1 cellular context compared by ENCODE assay signal in the genomic region with DNA sequence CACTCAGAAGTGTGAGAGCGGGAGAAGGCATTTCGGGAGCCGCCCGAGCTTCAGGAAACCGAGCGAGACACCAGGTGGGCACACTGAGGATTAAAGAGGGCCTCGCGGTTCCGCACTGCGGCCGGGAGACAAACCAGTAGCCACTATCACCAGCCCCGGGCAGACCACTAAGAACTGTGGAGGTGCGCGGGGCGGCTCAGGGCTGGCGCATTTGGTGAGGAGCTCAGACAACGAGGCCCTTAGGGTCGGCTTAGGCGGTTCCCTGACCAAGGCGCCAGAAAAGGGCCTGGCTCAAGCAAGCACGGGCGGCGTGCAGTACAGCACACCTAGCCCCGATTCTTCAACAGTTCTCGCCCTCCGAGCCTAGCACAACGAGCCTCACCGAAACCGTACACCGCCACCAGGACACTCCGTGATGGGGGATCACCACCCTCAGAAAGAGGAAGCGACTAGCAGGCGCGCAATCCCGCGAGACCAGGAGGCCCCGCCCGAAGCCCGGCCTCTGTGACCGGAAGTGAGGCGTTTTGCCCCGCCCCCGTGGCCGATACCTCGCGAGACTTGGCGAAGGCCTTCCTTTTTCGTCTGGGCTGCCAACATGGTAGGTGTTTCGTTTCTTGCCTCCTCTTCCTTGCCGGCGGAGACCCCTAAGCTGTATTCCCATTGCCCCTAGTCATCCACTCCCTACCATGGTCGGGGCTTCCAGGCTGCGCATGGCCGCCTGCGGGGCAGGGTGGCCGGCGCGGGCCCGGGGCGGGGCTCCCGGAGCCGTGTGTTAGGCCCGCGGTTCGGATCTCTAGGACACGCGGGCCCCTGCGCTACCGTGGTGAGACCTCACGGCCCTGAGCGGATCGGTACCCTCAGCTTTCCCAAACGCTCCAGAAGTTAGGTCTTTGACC.
TF ChIP-seq lines count a peak whose summit lies in the region.

A gene (plus strand): TSS at position 574 of the 896 bp plus-strand sequence. CDS start 22 bp downstream, at position 596.
A gene with protein sequence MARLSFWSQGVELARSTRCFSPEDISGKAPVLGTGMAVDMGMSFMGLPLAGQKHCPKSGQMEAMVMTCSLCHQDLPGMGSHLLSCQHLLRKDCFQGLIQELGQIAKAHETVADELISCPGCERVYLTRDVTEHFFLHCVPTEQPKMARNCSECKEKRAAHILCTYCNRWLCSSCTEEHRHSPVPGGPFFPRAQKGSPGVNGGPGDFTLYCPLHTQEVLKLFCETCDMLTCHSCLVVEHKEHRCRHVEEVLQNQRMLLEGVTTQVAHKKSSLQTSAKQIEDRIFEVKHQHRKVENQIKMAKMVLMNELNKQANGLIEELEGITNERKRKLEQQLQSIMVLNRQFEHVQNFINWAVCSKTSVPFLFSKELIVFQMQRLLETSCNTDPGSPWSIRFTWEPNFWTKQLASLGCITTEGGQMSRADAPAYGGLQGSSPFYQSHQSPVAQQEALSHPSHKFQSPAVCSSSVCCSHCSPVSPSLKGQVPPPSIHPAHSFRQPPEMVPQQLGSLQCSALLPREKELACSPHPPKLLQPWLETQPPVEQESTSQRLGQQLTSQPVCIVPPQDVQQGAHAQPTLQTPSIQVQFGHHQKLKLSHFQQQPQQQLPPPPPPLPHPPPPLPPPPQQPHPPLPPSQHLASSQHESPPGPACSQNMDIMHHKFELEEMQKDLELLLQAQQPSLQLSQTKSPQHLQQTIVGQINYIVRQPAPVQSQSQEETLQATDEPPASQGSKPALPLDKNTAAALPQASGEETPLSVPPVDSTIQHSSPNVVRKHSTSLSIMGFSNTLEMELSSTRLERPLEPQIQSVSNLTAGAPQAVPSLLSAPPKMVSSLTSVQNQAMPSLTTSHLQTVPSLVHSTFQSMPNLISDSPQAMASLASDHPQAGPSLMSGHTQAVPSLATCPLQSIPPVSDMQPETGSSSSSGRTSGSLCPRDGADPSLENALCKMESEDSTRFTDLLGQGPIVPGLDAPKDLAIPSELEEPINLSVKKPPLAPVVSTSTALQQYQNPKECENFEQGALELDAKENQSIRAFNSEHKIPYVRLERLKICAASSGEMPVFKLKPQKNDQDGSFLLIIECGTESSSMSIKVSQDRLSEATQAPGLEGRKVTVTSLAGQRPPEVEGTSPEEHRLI (N-terminal part only) (minus strand): TSS at position 447 of the 896 bp plus-strand sequence. CDS start 10,391 bp downstream, outside the sequence.

TF ChIP-seq in K562, 482 proteins besides CTCF, POLR2A, EP300 and RAD21 (continued from another document and continues in another):
- TF ChIP-seq, protein P1, sequence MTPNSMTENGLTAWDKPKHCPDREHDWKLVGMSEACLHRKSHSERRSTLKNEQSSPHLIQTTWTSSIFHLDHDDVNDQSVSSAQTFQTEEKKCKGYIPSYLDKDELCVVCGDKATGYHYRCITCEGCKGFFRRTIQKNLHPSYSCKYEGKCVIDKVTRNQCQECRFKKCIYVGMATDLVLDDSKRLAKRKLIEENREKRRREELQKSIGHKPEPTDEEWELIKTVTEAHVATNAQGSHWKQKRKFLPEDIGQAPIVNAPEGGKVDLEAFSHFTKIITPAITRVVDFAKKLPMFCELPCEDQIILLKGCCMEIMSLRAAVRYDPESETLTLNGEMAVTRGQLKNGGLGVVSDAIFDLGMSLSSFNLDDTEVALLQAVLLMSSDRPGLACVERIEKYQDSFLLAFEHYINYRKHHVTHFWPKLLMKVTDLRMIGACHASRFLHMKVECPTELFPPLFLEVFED (CRISPR knock-in tag; conservative IDR thresholded peaks at IDR 0.05) = no peak
- TF ChIP-seq, protein P2, sequence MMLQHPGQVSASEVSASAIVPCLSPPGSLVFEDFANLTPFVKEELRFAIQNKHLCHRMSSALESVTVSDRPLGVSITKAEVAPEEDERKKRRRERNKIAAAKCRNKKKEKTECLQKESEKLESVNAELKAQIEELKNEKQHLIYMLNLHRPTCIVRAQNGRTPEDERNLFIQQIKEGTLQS (IDR thresholded peaks at IDR 0.05) = no peak
- TF ChIP-seq, protein P2 (CRISPR knock-in tag; conservative IDR thresholded peaks at IDR 0.05) = 0 out of 2 replicates have a peak, but pooled peaks have one; percentile 18
- TF ChIP-seq, protein P3, sequence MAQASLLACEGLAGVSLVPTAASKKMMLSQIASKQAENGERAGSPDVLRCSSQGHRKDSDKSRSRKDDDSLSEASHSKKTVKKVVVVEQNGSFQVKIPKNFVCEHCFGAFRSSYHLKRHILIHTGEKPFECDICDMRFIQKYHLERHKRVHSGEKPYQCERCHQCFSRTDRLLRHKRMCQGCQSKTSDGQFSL (CRISPR knock-in tag; IDR thresholded peaks at IDR 0.05) = 0 out of 2 replicates have a peak, but pooled peaks have one; percentile 26
- TF ChIP-seq, protein P3 (tag; IDR thresholded peaks at IDR 0.05) = no peak
- no peak for TF ChIP-seq EWSR1 (IDR thresholded peaks at IDR 0.05; ENCODE audit: borderline replicate concordance, low read depth, partially characterized antibody)
- TF ChIP-seq SIN3B (IDR thresholded peaks at IDR 0.05; ENCODE audit: low read depth) = peak; percentile 67; the same call in 1 of the 2 replicates
- no peak for TF ChIP-seq ZC3H8 (IDR thresholded peaks at IDR 0.05)
- TF ChIP-seq, protein P4, sequence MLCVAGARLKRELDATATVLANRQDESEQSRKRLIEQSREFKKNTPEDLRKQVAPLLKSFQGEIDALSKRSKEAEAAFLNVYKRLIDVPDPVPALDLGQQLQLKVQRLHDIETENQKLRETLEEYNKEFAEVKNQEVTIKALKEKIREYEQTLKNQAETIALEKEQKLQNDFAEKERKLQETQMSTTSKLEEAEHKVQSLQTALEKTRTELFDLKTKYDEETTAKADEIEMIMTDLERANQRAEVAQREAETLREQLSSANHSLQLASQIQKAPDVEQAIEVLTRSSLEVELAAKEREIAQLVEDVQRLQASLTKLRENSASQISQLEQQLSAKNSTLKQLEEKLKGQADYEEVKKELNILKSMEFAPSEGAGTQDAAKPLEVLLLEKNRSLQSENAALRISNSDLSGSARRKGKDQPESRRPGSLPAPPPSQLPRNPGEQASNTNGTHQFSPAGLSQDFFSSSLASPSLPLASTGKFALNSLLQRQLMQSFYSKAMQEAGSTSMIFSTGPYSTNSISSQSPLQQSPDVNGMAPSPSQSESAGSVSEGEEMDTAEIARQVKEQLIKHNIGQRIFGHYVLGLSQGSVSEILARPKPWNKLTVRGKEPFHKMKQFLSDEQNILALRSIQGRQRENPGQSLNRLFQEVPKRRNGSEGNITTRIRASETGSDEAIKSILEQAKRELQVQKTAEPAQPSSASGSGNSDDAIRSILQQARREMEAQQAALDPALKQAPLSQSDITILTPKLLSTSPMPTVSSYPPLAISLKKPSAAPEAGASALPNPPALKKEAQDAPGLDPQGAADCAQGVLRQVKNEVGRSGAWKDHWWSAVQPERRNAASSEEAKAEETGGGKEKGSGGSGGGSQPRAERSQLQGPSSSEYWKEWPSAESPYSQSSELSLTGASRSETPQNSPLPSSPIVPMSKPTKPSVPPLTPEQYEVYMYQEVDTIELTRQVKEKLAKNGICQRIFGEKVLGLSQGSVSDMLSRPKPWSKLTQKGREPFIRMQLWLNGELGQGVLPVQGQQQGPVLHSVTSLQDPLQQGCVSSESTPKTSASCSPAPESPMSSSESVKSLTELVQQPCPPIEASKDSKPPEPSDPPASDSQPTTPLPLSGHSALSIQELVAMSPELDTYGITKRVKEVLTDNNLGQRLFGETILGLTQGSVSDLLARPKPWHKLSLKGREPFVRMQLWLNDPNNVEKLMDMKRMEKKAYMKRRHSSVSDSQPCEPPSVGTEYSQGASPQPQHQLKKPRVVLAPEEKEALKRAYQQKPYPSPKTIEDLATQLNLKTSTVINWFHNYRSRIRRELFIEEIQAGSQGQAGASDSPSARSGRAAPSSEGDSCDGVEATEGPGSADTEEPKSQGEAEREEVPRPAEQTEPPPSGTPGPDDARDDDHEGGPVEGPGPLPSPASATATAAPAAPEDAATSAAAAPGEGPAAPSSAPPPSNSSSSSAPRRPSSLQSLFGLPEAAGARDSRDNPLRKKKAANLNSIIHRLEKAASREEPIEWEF (CRISPR knock-in tag; IDR thresholded peaks at IDR 0.05) = no peak
- TF ChIP-seq, protein P5, sequence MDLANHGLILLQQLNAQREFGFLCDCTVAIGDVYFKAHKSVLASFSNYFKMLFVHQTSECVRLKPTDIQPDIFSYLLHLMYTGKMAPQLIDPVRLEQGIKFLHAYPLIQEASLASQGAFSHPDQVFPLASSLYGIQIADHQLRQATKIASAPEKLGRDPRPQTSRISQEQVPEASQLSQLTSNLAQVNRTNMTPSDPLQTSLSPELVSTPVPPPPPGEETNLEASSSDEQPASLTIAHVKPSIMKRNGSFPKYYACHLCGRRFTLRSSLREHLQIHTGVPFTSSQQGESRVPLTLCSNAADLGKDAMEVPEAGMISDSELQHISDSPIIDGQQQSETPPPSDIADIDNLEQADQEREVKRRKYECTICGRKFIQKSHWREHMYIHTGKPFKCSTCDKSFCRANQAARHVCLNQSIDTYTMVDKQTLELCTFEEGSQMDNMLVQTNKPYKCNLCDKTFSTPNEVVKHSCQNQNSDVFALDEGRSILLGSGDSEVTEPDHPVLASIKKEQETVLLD (IDR thresholded peaks at IDR 0.05) = no peak
- TF ChIP-seq CBX3 (IDR thresholded peaks at IDR 0.05; ENCODE audit: borderline replicate concordance in 1 of 2, low read length in 2 of 2) = peak in 1 of 2 experiments; percentile 77; a peak in 1 of 3 replicates
- no peak for TF ChIP-seq CREBBP (IDR thresholded peaks at IDR 0.05; ENCODE audit: low read depth, low read length)
- TF ChIP-seq HIVEP1 (CRISPR knock-in tag; IDR thresholded peaks at IDR 0.05) = no peak
- no peak for TF ChIP-seq TARDBP (IDR thresholded peaks at IDR 0.05)
- 0 out of 2 replicates have a peak, but pooled peaks have one; percentile 13 for TF ChIP-seq CHCHD3 (CRISPR knock-in tag; IDR thresholded peaks at IDR 0.05)
- TF ChIP-seq PHB2 (IDR thresholded peaks at IDR 0.05; ENCODE audit: low read depth) = no peak
- no peak for TF ChIP-seq BMI1 (IDR thresholded peaks at IDR 0.05; ENCODE audit: low read length)
- TF ChIP-seq SMAD1 (IDR thresholded peaks at IDR 0.05; ENCODE audit: low read depth, low read length, partially characterized antibody) = peak; percentile 74
- no peak for TF ChIP-seq STAT5B (CRISPR knock-in tag; IDR thresholded peaks at IDR 0.05)
- TF ChIP-seq ZNF76 (CRISPR knock-in tag; IDR thresholded peaks at IDR 0.05; ENCODE audit: borderline replicate concordance) = no peak
- no peak for TF ChIP-seq ZBTB8A (IDR thresholded peaks at IDR 0.05; ENCODE audit: partially characterized antibody)
- TF ChIP-seq RNF2 (IDR thresholded peaks at IDR 0.05) = no peak
- TF ChIP-seq STAG1 (CRISPR knock-in tag; IDR thresholded peaks at IDR 0.05; ENCODE audit: borderline replicate concordance) = no peak
- peak; percentile 84 for TF ChIP-seq PHF20 (IDR thresholded peaks at IDR 0.05; ENCODE audit: partially characterized antibody)
- no peak for TF ChIP-seq NEUROD1 (IDR thresholded peaks at IDR 0.05; ENCODE audit: borderline replicate concordance, low read depth, low read length, partially characterized antibody)
- TF ChIP-seq ZBTB1 (CRISPR knock-in tag; IDR thresholded peaks at IDR 0.05; ENCODE audit: borderline replicate concordance, low read depth) = no peak
- no peak for TF ChIP-seq TAF15 (IDR thresholded peaks at IDR 0.05; ENCODE audit: low read depth, low read length)
- TF ChIP-seq, protein P6, sequence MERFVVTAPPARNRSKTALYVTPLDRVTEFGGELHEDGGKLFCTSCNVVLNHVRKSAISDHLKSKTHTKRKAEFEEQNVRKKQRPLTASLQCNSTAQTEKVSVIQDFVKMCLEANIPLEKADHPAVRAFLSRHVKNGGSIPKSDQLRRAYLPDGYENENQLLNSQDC (CRISPR knock-in tag; IDR thresholded peaks at IDR 0.05) = no peak
- no peak for TF ChIP-seq SP2 (IDR thresholded peaks at IDR 0.05; ENCODE audit: extremely low read depth, low read depth, low read length, poor library complexity, severe bottlenecking)
- TF ChIP-seq ZKSCAN3 (CRISPR knock-in tag; IDR thresholded peaks at IDR 0.05) = no peak
- peak; percentile 88 for TF ChIP-seq MBD2 (IDR thresholded peaks at IDR 0.05; ENCODE audit: borderline replicate concordance, low read depth)
- peak; percentile 99 for TF ChIP-seq SUPT5H (IDR thresholded peaks at IDR 0.05)
- TF ChIP-seq ZC3H11A (IDR thresholded peaks at IDR 0.05; ENCODE audit: low read depth, low read length) = no peak
- peak; percentile 100 for TF ChIP-seq POLR2G (IDR thresholded peaks at IDR 0.05; ENCODE audit: low read depth, low read length)
- TF ChIP-seq, protein P7, sequence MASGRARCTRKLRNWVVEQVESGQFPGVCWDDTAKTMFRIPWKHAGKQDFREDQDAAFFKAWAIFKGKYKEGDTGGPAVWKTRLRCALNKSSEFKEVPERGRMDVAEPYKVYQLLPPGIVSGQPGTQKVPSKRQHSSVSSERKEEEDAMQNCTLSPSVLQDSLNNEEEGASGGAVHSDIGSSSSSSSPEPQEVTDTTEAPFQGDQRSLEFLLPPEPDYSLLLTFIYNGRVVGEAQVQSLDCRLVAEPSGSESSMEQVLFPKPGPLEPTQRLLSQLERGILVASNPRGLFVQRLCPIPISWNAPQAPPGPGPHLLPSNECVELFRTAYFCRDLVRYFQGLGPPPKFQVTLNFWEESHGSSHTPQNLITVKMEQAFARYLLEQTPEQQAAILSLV (tag; IDR thresholded peaks at IDR 0.05) = no peak
- no peak; a peak in 1 of 4 replicates for TF ChIP-seq TBL1XR1 (IDR thresholded peaks at IDR 0.05; ENCODE audit: low read length in 2 of 2)
- TF ChIP-seq, protein P8, sequence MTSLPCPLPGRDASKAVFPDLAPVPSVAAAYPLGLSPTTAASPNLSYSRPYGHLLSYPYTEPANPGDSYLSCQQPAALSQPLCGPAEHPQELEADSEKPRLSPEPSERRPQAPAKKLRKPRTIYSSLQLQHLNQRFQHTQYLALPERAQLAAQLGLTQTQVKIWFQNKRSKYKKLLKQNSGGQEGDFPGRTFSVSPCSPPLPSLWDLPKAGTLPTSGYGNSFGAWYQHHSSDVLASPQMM (CRISPR knock-in tag; IDR thresholded peaks at IDR 0.05) = no peak
- TF ChIP-seq, protein P9, sequence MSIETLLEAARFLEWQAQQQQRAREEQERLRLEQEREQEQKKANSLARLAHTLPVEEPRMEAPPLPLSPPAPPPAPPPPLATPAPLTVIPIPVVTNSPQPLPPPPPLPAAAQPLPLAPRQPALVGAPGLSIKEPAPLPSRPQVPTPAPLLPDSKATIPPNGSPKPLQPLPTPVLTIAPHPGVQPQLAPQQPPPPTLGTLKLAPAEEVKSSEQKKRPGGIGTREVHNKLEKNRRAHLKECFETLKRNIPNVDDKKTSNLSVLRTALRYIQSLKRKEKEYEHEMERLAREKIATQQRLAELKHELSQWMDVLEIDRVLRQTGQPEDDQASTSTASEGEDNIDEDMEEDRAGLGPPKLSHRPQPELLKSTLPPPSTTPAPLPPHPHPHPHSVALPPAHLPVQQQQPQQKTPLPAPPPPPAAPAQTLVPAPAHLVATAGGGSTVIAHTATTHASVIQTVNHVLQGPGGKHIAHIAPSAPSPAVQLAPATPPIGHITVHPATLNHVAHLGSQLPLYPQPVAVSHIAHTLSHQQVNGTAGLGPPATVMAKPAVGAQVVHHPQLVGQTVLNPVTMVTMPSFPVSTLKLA (conservative IDR thresholded peaks at IDR 0.05) = peak; percentile 44 to 83
- TF ChIP-seq FUS (optimal IDR thresholded peaks at IDR 0.05; ENCODE audit: low read depth, low read length) = no peak
